ENCODE assay signal across 14 cellular contexts in the genomic region with DNA sequence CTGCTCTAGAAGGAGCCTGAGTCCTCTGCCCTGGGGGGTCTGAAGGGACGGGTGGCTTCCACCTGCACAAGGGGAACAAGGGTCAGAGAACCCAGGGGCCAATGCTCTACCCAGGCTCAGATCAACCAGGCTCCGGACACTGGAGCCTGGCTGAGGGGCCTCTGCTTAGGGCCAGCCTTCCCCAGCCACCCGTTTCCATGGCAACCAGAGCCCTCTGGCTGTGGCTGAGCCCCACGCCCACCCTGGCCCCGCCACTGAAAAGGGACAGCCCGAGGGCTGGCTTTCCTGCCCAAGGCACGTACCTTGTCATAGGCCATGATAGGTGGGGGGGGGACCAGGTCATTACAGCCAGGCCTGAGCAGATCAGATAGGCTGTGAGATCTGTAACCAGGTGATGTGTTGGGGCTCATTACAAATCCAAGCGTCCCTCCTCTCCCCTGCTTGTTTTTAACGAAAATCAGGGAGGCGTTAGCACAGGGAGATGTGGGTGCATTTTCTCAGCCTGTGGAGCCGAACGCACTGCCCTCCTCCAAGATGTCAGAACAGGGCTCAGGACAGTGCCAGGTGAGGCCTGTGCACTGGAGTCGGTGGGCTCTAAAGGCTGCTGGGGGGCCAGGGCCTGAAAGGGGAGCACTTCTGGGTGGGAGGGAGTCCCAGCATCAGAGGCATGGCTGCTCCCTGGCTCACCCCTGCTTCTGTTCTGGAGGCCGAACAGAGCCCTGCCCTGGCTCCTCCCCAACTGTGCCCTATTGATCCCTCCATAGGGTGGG.
"Had no signal": no experiment of that assay in that cellular context is flagged by ENCODE, and none has a peak within 500 bp of the region (broad histone marks: within the 10 kb centered on the region; RNA-seq: fewer than 3 reads in every experiment).

No MANE protein-coding gene starts in this region.

- H3K9me3 ChIP-seq: thyroid gland had no signal

- DNase-seq: activated B cell treated with CpG ODN at 0.5 μM for 24 hours; activated CD4-positive, alpha-beta T cell treated with anti-CD3 and anti-CD28 coated beads, Interleukin-2, amount 10 ng/mL, durations not matched to agents 7 days and 5 days; activated gamma-delta T cell; activated T-cell treated with anti-CD3 and anti-CD28 coated beads, Interleukin-2, amount 50 U/mL, for 4 hours; amygdala; effector memory CD8-positive, alpha-beta T cell; hippocampal formation; immature natural killer cell; left colon; mammary epithelial cell; stimulated activated CD4-positive, alpha-beta T cell treated with anti-CD3 and anti-CD28 coated beads, Interleukin-4, amount 100 ng/mL, for 4 hours; thyroid gland had no signal

- ATAC-seq: activated T-cell treated with anti-CD3 and anti-CD28 coated beads, Interleukin-2, amount 50 U/mL, for 4 hours; effector memory CD8-positive, alpha-beta T cell; left colon had no signal

- H3K27me3 ChIP-seq: thyroid gland had no signal

- H3K4me1 ChIP-seq: thyroid gland had no signal

- H3K36me3 ChIP-seq: thyroid gland had no signal

- H3K27ac ChIP-seq: SK-N-MC, skin epidermis, thyroid gland had no signal

- H3K4me3 ChIP-seq: SK-N-MC, skin epidermis, thyroid gland had no signal
